In genomic region chr3:137343283-137343682, GRCh38 we compare ENCODE assay signal across 2 cellular contexts.
TF ChIP-seq lines count a peak whose summit lies in the region.

No MANE protein-coding gene starts in this region.

TF ChIP-seq in GM12878, 131 proteins besides CTCF, POLR2A, EP300 and RAD21 (continued from another document):
- peak; percentile 33; the same call in 1 of the 2 replicates for TF ChIP-seq ZNF687 (IDR thresholded peaks at IDR 0.05)
- TF ChIP-seq IKZF1 (conservative IDR thresholded peaks at IDR 0.05), result 0 out of 2 replicates have a peak, but pooled peaks have one; percentile 19
- peak; percentile 11 for TF ChIP-seq MEF2B (IDR thresholded peaks at IDR 0.05; ENCODE audit: partially characterized antibody, poor library complexity, severe bottlenecking)

TF ChIP-seq in SK-N-SH, 30 proteins besides CTCF, POLR2A, EP300 and RAD21 (continued from another document):
- TF ChIP-seq REST (IDR thresholded peaks at IDR 0.05; ENCODE audit: low read depth, low read length), result no peak
- TF ChIP-seq PBX3 (IDR thresholded peaks at IDR 0.05), result no peak
- no peak for TF ChIP-seq TEAD4 (IDR thresholded peaks at IDR 0.05; ENCODE audit: borderline replicate concordance, insufficient read depth)
- TF ChIP-seq TAF1 (IDR thresholded peaks at IDR 0.05; ENCODE audit: borderline replicate concordance, low read depth, low read length), result no peak
- no peak for TF ChIP-seq RCOR1 (IDR thresholded peaks at IDR 0.05; ENCODE audit: low read length)
